ENCODE assay signal across 16 cellular contexts in the genomic region with DNA sequence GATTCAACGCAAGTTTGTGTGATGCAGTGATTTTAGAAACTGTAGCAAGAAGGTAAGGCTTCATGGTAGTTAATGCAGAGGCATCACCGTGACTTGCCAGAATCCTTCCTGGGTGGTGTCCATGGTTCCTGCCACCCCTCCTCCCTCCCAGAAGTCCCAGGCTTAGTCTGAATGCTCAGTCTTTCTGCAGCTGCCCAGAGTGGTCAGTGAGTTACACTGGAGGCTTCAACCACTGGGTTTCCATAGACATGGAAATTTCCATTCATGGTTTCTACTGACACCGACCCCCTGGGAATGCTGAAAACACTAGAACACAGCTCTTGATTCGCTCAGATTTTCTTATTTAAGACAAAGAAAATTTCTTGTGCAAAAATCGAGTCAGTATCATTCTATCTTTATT.
DNase-seq lines count a peak whose midpoint lies in the region; ATAC-seq and TF ChIP-seq lines count a peak whose summit lies in the region.
"Had no signal": no experiment of that assay in that cellular context is flagged by ENCODE, and none has a peak within 500 bp of the region (broad histone marks: within the 10 kb centered on the region; RNA-seq: fewer than 3 reads in every experiment).

No MANE protein-coding gene starts in this region.

- CTCF ChIA-PET in WTC11 (lab: Charles Lee): no interaction called here

- peak overlapping the region; percentile 31; the same call in 1 of the 2 replicates for H3K27ac Mint-ChIP-seq in WTC11
- H3K27ac Mint-ChIP-seq in activated naive CD8-positive, alpha-beta T cell treated with anti-CD3 and anti-CD28 coated beads for 36 hours: no peak overlapping the region
- H3K27ac Mint-ChIP-seq: CD8-positive, alpha-beta T cell had no signal

- H3K4me1 ChIP-seq in HUES48 (ENCODE audit: control insufficient read depth, insufficient read depth, low read length): peaks cover 27% of the 10 kb centered on the region
- H3K4me1 ChIP-seq: A549, HAP-1 had no signal

- H3K27ac ChIP-seq in HUES48 (ENCODE audit: low read depth, low read length): peak overlapping the region; percentile 36
- no peak overlapping the region for H3K27ac ChIP-seq in WERI-Rb-1
- H3K27ac ChIP-seq: A549, GM23248 had no signal

- no peaks in the 10 kb centered on the region; the same call in 1 of the 2 replicates for H3K27me3 Mint-ChIP-seq in WTC11 (ENCODE audit: low read depth)
- H3K27me3 Mint-ChIP-seq in activated naive CD8-positive, alpha-beta T cell treated with anti-CD3 and anti-CD28 coated beads for 36 hours: peaks cover 8% of the 10 kb centered on the region

- H3K36me3 ChIP-seq in HUES48 (ENCODE audit: control insufficient read depth, insufficient read depth, low read length): no peaks in the 10 kb centered on the region
- H3K36me3 ChIP-seq in WERI-Rb-1: no peaks in the 10 kb centered on the region
- H3K36me3 ChIP-seq: HAP-1 had no signal

- DNase-seq in WTC11 (ENCODE audit: low spot score): no peak
- peak; percentile 26 for DNase-seq in iPS-NIHi7 (ENCODE audit: extremely low spot score)
- no peak for DNase-seq in activated naive CD8-positive, alpha-beta T cell treated with anti-CD3 and anti-CD28 coated beads for 36 hours
- no peak for DNase-seq in NOMO-1 (lab: John Stamatoyannopoulos, UW; ENCODE audit: unreplicated experiment in 2 of 2)
- no peak for DNase-seq in WERI-Rb-1
- DNase-seq: CD8-positive, alpha-beta T cell; COR-L47; DMS153; EL; GM23248 had no signal

- POLR2A ChIA-PET in WTC11 (lab: Charles Lee): interaction anchor here (0.6 kb wide), 1 partner anchor 15 kb away, joined by 5 read pairs; no protein-coding TSS in a partner anchor

- H3K4me1 Mint-ChIP-seq in WTC11: peaks cover 39% of the 10 kb centered on the region
- H3K4me1 Mint-ChIP-seq in activated naive CD8-positive, alpha-beta T cell treated with anti-CD3 and anti-CD28 coated beads for 36 hours: no peaks in the 10 kb centered on the region
- H3K4me1 Mint-ChIP-seq: CD14-positive monocyte had no signal

- peaks cover 3% of the 10 kb centered on the region; the same call in 1 of the 2 replicates for H3K36me3 Mint-ChIP-seq in WTC11
- no peaks in the 10 kb centered on the region for H3K36me3 Mint-ChIP-seq in activated naive CD8-positive, alpha-beta T cell treated with anti-CD3 and anti-CD28 coated beads for 36 hours
- H3K36me3 Mint-ChIP-seq: CD14-positive monocyte; CD8-positive, alpha-beta T cell had no signal

- no peak overlapping the region for H3K9ac ChIP-seq in HUES48 (ENCODE audit: low read depth, low read length)
- H3K9ac ChIP-seq: GM23248 had no signal

- H3K4me3 ChIP-seq in HUES48 (ENCODE audit: low read depth, low read length): no peak overlapping the region
- no peak overlapping the region for H3K4me3 ChIP-seq in WERI-Rb-1 (ENCODE audit: low read depth, low read length)
- H3K4me3 ChIP-seq: A549, GM23248, HAP-1 had no signal

- no peaks in the 10 kb centered on the region for H3K27me3 ChIP-seq in HUES48 (ENCODE audit: control insufficient read depth, insufficient read depth, low read length)
- no peaks in the 10 kb centered on the region for H3K27me3 ChIP-seq in WERI-Rb-1 (ENCODE audit: insufficient read depth, low read depth, severe bottlenecking)

- no peaks in the 10 kb centered on the region for H3K9me3 ChIP-seq in HUES48 (ENCODE audit: control insufficient read depth, insufficient read depth, low read length)
- no peaks in the 10 kb centered on the region for H3K9me3 ChIP-seq in WERI-Rb-1 (ENCODE audit: severe bottlenecking)
- H3K9me3 ChIP-seq: A549, HAP-1 had no signal

- no peak for TF ChIP-seq CTCF in WTC11 (IDR thresholded peaks at IDR 0.05)
- TF ChIP-seq CTCF in WERI-Rb-1 (IDR thresholded peaks at IDR 0.05; ENCODE audit: low read depth, low read length): no peak

- no peak; the same call in 1 of the 2 replicates for ATAC-seq in WTC11
- no peak for ATAC-seq in HG03571 (IDR thresholded peaks at IDR 0.05; ENCODE audit: unreplicated experiment)
- ATAC-seq: A549; CD8-positive, alpha-beta T cell; HepG2 had no signal

- H3K4me3 Mint-ChIP-seq in WTC11: no peak overlapping the region
- no peak overlapping the region for H3K4me3 Mint-ChIP-seq in activated naive CD8-positive, alpha-beta T cell treated with anti-CD3 and anti-CD28 coated beads for 36 hours
- H3K4me3 Mint-ChIP-seq: CD14-positive monocyte; CD8-positive, alpha-beta T cell had no signal

- peaks cover 7% of the 10 kb centered on the region for H3K9me3 Mint-ChIP-seq in WTC11
- peaks cover 3% of the 10 kb centered on the region for H3K9me3 Mint-ChIP-seq in activated naive CD8-positive, alpha-beta T cell treated with anti-CD3 and anti-CD28 coated beads for 36 hours
- H3K9me3 Mint-ChIP-seq: CD8-positive, alpha-beta T cell had no signal

TF ChIP-seq in WTC11, 78 proteins besides CTCF, POLR2A, EP300 and RAD21:
- TF ChIP-seq, protein P1, sequence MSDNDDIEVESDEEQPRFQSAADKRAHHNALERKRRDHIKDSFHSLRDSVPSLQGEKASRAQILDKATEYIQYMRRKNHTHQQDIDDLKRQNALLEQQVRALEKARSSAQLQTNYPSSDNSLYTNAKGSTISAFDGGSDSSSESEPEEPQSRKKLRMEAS (CRISPR knock-in tag; IDR thresholded peaks at IDR 0.05): no peak
- TF ChIP-seq, protein P2, sequence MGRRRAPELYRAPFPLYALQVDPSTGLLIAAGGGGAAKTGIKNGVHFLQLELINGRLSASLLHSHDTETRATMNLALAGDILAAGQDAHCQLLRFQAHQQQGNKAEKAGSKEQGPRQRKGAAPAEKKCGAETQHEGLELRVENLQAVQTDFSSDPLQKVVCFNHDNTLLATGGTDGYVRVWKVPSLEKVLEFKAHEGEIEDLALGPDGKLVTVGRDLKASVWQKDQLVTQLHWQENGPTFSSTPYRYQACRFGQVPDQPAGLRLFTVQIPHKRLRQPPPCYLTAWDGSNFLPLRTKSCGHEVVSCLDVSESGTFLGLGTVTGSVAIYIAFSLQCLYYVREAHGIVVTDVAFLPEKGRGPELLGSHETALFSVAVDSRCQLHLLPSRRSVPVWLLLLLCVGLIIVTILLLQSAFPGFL (CRISPR knock-in tag; IDR thresholded peaks at IDR 0.05; ENCODE audit: borderline replicate concordance): no peak
- TF ChIP-seq, protein P3, sequence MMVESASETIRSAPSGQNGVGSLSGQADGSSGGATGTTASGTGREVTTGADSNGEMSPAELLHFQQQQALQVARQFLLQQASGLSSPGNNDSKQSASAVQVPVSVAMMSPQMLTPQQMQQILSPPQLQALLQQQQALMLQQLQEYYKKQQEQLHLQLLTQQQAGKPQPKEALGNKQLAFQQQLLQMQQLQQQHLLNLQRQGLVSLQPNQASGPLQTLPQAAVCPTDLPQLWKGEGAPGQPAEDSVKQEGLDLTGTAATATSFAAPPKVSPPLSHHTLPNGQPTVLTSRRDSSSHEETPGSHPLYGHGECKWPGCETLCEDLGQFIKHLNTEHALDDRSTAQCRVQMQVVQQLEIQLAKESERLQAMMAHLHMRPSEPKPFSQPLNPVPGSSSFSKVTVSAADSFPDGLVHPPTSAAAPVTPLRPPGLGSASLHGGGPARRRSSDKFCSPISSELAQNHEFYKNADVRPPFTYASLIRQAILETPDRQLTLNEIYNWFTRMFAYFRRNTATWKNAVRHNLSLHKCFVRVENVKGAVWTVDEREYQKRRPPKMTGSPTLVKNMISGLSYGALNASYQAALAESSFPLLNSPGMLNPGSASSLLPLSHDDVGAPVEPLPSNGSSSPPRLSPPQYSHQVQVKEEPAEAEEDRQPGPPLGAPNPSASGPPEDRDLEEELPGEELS (CRISPR knock-in tag; IDR thresholded peaks at IDR 0.05): no peak
